In the genomic region with DNA sequence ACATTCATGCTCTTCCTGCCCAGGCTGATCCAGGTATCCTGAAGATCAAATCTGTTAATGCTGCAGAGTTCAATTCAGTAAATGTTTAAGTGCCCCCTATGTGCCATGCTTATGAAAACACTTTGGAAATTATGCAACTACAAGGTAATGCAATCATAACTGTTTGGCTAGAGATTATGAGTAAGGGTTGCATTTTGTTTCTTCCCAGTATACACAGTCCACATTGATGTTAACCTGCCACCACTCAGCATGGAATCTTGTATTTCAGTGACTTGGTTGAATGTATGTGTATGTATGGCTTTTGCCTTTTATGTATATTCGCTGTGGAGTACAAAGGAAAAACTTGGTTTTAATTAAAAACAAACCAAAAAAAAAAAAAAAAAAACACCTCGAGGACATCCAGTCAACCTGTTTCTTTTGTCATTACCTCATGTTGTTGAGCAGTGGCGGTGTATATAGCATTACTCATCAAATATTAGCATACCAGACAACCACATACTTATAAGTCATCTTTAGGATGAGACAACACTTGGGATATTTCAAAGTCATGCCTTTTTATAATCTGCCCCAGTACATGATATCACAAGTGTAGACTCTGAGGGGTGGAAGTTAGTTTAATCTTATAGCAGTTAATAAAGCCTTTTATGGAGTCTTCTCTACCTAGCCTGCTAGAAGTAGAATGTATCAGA, we compare ENCODE assay signal across 8 cellular contexts.
DNase-seq lines count a peak whose midpoint lies in the region; ATAC-seq and TF ChIP-seq lines count a peak whose summit lies in the region.

No MANE protein-coding gene starts in this region.

- TF ChIP-seq CTCF in OCI-LY3 (IDR thresholded peaks at IDR 0.05; ENCODE audit: low read depth, low read length) (peak; percentile 42), esophagus squamous epithelium (IDR thresholded peaks at IDR 0.05) (peak in 1 of 6 experiments; percentile 42)

- H3K4me2 ChIP-seq in OCI-LY3 (ENCODE audit: low read length), result no peak overlapping the region

- H3K27ac Mint-ChIP-seq in activated CD4-positive, alpha-beta T cell treated with anti-CD3 and anti-CD28 coated beads, Interleukin-2, amount 10 ng/mL, durations not matched to agents 24 days and 14 days, result peak overlapping the region; percentile 18
- no peak overlapping the region for H3K27ac Mint-ChIP-seq in activated CD4-positive, alpha-beta T cell treated with anti-CD3 and anti-CD28 coated beads, Interleukin-2, amount 10 ng/mL, durations not matched to agents 7 days and 5 days
- peak overlapping the region; percentile 20 for H3K27ac Mint-ChIP-seq in stimulated activated memory B cell treated with anti-CD40 and anti-IgM and Interleukin-4, amounts not matched to agents 10 μg/mL and 1 μg/mL and 100 μg/mL, for 72 hours

- CTCF ChIA-PET in activated CD4-positive, alpha-beta T cell treated with anti-CD3 and anti-CD28 coated beads, Interleukin-2, amount 10 ng/mL, durations not matched to agents 7 days and 5 days (lab: Charles Lee), result no interaction called here

- H3K4me1 Mint-ChIP-seq in activated CD4-positive, alpha-beta T cell treated with anti-CD3 and anti-CD28 coated beads, Interleukin-2, amount 10 ng/mL, durations not matched to agents 24 days and 14 days, result peaks cover 8% of the 10 kb centered on the region
- peaks cover 5% of the 10 kb centered on the region for H3K4me1 Mint-ChIP-seq in activated CD4-positive, alpha-beta T cell treated with anti-CD3 and anti-CD28 coated beads, Interleukin-2, amount 10 ng/mL, durations not matched to agents 7 days and 5 days
- H3K4me1 Mint-ChIP-seq in stimulated activated memory B cell treated with anti-CD40 and anti-IgM and Interleukin-4, amounts not matched to agents 10 μg/mL and 1 μg/mL and 100 μg/mL, for 72 hours, result no peaks in the 10 kb centered on the region

- no peaks in the 10 kb centered on the region for H3K9me3 Mint-ChIP-seq in activated CD4-positive, alpha-beta T cell treated with anti-CD3 and anti-CD28 coated beads, Interleukin-2, amount 10 ng/mL, durations not matched to agents 24 days and 14 days
- H3K9me3 Mint-ChIP-seq in activated CD4-positive, alpha-beta T cell treated with anti-CD3 and anti-CD28 coated beads, Interleukin-2, amount 10 ng/mL, durations not matched to agents 7 days and 5 days, result no peaks in the 10 kb centered on the region
- no peaks in the 10 kb centered on the region for H3K9me3 Mint-ChIP-seq in stimulated activated memory B cell treated with anti-CD40 and anti-IgM and Interleukin-4, amounts not matched to agents 10 μg/mL and 1 μg/mL and 100 μg/mL, for 72 hours

- H3K4me1 ChIP-seq in OCI-LY3 (ENCODE audit: low read length), result no peaks in the 10 kb centered on the region
- peaks cover 0 to 40% (median 12%) of the 10 kb centered on the region in 3 donors for H3K4me1 ChIP-seq in esophagus squamous epithelium

- 30 to 32% methylated on average over 3 of the region's 3 CpGs for WGBS in esophagus squamous epithelium, 2 donors

- H3K36me3 Mint-ChIP-seq in activated CD4-positive, alpha-beta T cell treated with anti-CD3 and anti-CD28 coated beads, Interleukin-2, amount 10 ng/mL, durations not matched to agents 24 days and 14 days (ENCODE audit: low read depth), result peaks cover 19% of the 10 kb centered on the region
- peaks cover 11% of the 10 kb centered on the region for H3K36me3 Mint-ChIP-seq in activated CD4-positive, alpha-beta T cell treated with anti-CD3 and anti-CD28 coated beads, Interleukin-2, amount 10 ng/mL, durations not matched to agents 7 days and 5 days (ENCODE audit: low read depth)
- H3K36me3 Mint-ChIP-seq in stimulated activated memory B cell treated with anti-CD40 and anti-IgM and Interleukin-4, amounts not matched to agents 10 μg/mL and 1 μg/mL and 100 μg/mL, for 72 hours, result peaks cover 33% of the 10 kb centered on the region

- H3K4me3 Mint-ChIP-seq in activated CD4-positive, alpha-beta T cell treated with anti-CD3 and anti-CD28 coated beads, Interleukin-2, amount 10 ng/mL, durations not matched to agents 24 days and 14 days, result no peak overlapping the region
- H3K4me3 Mint-ChIP-seq in activated CD4-positive, alpha-beta T cell treated with anti-CD3 and anti-CD28 coated beads, Interleukin-2, amount 10 ng/mL, durations not matched to agents 7 days and 5 days, result no peak overlapping the region
- no peak overlapping the region for H3K4me3 Mint-ChIP-seq in stimulated activated memory B cell treated with anti-CD40 and anti-IgM and Interleukin-4, amounts not matched to agents 10 μg/mL and 1 μg/mL and 100 μg/mL, for 72 hours

- no peak overlapping the region for H3K27ac ChIP-seq in OCI-LY3 (ENCODE audit: low read length)
- peak overlapping the region; percentile 26 to 76 (median 45) for H3K27ac ChIP-seq in esophagus squamous epithelium

- H3K27me3 ChIP-seq in OCI-LY3 (ENCODE audit: low read depth, low read length) (no peaks in the 10 kb centered on the region), esophagus squamous epithelium (no peaks in the 10 kb centered on the region)

- H3K27me3 Mint-ChIP-seq in activated CD4-positive, alpha-beta T cell treated with anti-CD3 and anti-CD28 coated beads, Interleukin-2, amount 10 ng/mL, durations not matched to agents 24 days and 14 days, result no peaks in the 10 kb centered on the region
- H3K27me3 Mint-ChIP-seq in activated CD4-positive, alpha-beta T cell treated with anti-CD3 and anti-CD28 coated beads, Interleukin-2, amount 10 ng/mL, durations not matched to agents 7 days and 5 days, result no peaks in the 10 kb centered on the region
- no peaks in the 10 kb centered on the region for H3K27me3 Mint-ChIP-seq in stimulated activated memory B cell treated with anti-CD40 and anti-IgM and Interleukin-4, amounts not matched to agents 10 μg/mL and 1 μg/mL and 100 μg/mL, for 72 hours

- POLR2A ChIA-PET in activated CD4-positive, alpha-beta T cell treated with anti-CD3 and anti-CD28 coated beads, Interleukin-2, amount 10 ng/mL, durations not matched to agents 7 days and 5 days (lab: Charles Lee), result no interaction called here

- no peaks in the 10 kb centered on the region for H3K79me2 ChIP-seq in OCI-LY3 (ENCODE audit: low read length)

- H3K9ac ChIP-seq in OCI-LY3 (ENCODE audit: low read length), result no peak overlapping the region

- intact Hi-C loops in activated CD4-positive, alpha-beta T cell treated with anti-CD3 and anti-CD28 coated beads, Interleukin-2, amount 10 ng/mL, durations not matched to agents 24 days and 14 days (cut with micrococcal nuclease), result no loop called here
- intact Hi-C loops in esophagus squamous epithelium (cut with DNase I), result no loop called here

- no peak overlapping the region for H3K4me3 ChIP-seq in OCI-LY3 (ENCODE audit: low read length)
- H3K4me3 ChIP-seq in esophagus squamous epithelium, result no peak overlapping the region

- ATAC-seq in stimulated activated memory B cell treated with anti-CD40 and anti-IgM and Interleukin-4, amounts not matched to agents 10 μg/mL and 1 μg/mL and 100 μg/mL, for 72 hours, result no peak
- no peak for ATAC-seq in GM18868 (IDR thresholded peaks at IDR 0.05; ENCODE audit: unreplicated experiment)

- no peak overlapping the region for H2AFZ ChIP-seq in OCI-LY3 (ENCODE audit: low read depth, low read length)

- TF ChIP-seq POLR2A in esophagus squamous epithelium (IDR thresholded peaks at IDR 0.05), result no peak

- no peak for DNase-seq in activated CD4-positive, alpha-beta T cell treated with anti-CD3 and anti-CD28 coated beads, Interleukin-2, amount 10 ng/mL, durations not matched to agents 24 days and 14 days
- no peak for DNase-seq in activated CD4-positive, alpha-beta T cell treated with anti-CD3 and anti-CD28 coated beads, Interleukin-2, amount 10 ng/mL, durations not matched to agents 7 days and 5 days
- DNase-seq in esophagus squamous epithelium (lab: John Stamatoyannopoulos, UW), result no peak
- no peak for DNase-seq in NCI-H187 treated with DMSO at 0.1 percent for 48 hours (lab: John Stamatoyannopoulos, UW)
- DNase-seq in NCI-H748 treated with DMSO at 0.1 percent for 48 hours (lab: John Stamatoyannopoulos, UW), result no peak

- H3K36me3 ChIP-seq in OCI-LY3 (replicated peaks; ENCODE audit: low read depth, low read length) (no peaks in the 10 kb centered on the region), esophagus squamous epithelium (peaks cover 0 to 65% (median 6%) of the 10 kb centered on the region in 3 donors)

- H3K9me3 ChIP-seq in OCI-LY3 (ENCODE audit: insufficient read depth, low read length) (no peaks in the 10 kb centered on the region), esophagus squamous epithelium (no peaks in the 10 kb centered on the region)

- H4K20me1 ChIP-seq in OCI-LY3 (ENCODE audit: insufficient read depth, low read length), result no peaks in the 10 kb centered on the region
